ENCODE assay signal across 10 cellular contexts in genomic region chr1:41713557-41714327, GRCh38.
DNase-seq lines count a peak whose midpoint lies in the region; ATAC-seq and TF ChIP-seq lines count a peak whose summit lies in the region.
"Had no signal": no experiment of that assay in that cellular context is flagged by ENCODE, and none has a peak within 500 bp of the region (broad histone marks: within the 10 kb centered on the region; RNA-seq: fewer than 3 reads in every experiment).

No MANE protein-coding gene starts in this region.

- no peak for TF ChIP-seq CTCF in omental fat pad (IDR thresholded peaks at IDR 0.05)

- no peak for ATAC-seq in omental fat pad (ENCODE audit: low FRiP score)

- DNase-seq in EL (peak; percentile 91), NCI-H510A (lab: John Stamatoyannopoulos, UW) (peak; percentile 59), non-pigmented ciliary epithelial cell (ENCODE audit: low read depth) (peak; percentile 60), NCI-H2107 (lab: John Stamatoyannopoulos, UW) (no peak), mucosa of gallbladder (ENCODE audit: low spot score) (no peak), omental fat pad (ENCODE audit: low spot score) (no peak)
- DNase-seq in activated CD4-positive, alpha-beta T cell treated with anti-CD3 and anti-CD28 coated beads, Interleukin-2, amount 50 U/mL, for 1 hour = no peak
- DNase-seq: left cardiac atrium, NCI-H774 had no signal

- peak overlapping the region; percentile 62 for H3K27ac ChIP-seq in cingulate gyrus (ENCODE audit: low read depth, low read length)

Comparison
In these comparisons a context has a peak if more than half of its experiments do, and no peak if none do; other contexts are left out.
1. DNase-seq: peak in EL (single experiment), NCI-H510A (single experiment) and non-pigmented ciliary epithelial cell (single experiment); none in activated CD4-positive, alpha-beta T cell treated with anti-CD3 and anti-CD28 coated beads, Interleukin-2, amount 50 U/mL, for 1 hour (single experiment), NCI-H2107 (single experiment), mucosa of gallbladder (single experiment) and omental fat pad (single experiment).